In the genomic region with DNA sequence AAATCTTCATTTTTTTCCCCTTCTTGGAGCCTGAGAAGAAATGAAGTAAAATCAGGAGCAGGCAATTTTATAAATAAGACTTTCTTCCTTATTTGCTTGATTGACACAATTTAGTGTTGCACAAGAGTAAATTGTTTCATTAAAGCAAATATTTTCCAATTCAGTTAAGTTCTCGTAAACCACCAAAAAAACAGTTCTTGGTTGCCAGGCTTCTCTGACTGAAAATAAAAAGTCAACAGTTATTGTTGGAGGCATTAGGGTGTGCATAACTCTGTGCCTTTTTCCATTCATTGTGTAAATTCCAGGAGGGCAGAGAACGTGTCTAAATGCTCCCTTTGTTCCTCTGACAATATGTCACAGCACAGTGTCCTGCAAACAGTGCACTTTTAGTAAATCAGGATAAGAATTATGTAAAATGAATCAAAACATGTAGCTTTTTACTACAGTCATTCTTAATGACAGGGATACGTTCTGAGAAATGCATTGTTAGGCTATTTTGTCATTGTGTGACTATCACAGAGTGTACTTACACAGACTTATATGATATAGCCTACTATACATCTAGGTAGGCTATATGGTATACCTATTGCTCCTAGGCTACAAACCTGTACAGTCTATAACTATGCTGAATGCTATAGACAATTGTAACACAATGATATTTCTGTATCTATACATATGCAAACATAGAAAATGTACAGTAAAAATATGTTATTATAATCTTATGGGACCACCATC, we compare ENCODE assay signal across 1 cellular context.
TF ChIP-seq lines count a peak whose summit lies in the region.

A gene (minus strand): TSS at position 47 of the 735 bp plus-strand sequence. CDS start 37 bp downstream, at position 10.

TF ChIP-seq in IMR-90, 13 proteins besides CTCF, POLR2A, EP300 and RAD21 (continued from another document):
- TF ChIP-seq NFE2L2 (IDR thresholded peaks at IDR 0.05; ENCODE audit: low read depth, low read length): no peak
- no peak for TF ChIP-seq CHD1 (IDR thresholded peaks at IDR 0.05; ENCODE audit: low read depth, low read length)
- TF ChIP-seq MAZ (IDR thresholded peaks at IDR 0.05; ENCODE audit: borderline replicate concordance, low read depth, low read length): no peak
